In genomic region chr20:17827759-17828559, GRCh38 we compare ENCODE assay signal across 1 cellular context.
A peak's percentile ranks its signal among the peaks of the same experiment; 100 is the strongest.
TF ChIP-seq lines count a peak whose summit lies in the region.

No MANE protein-coding gene starts in this region.

TF ChIP-seq in HepG2, 621 proteins besides CTCF, POLR2A, EP300 and RAD21 (continued from another document and continues in another):
- TF ChIP-seq ZFP36L2 (CRISPR knock-in tag; IDR thresholded peaks at IDR 0.05) (no peak), ZNF83 (CRISPR knock-in tag; IDR thresholded peaks at IDR 0.05; ENCODE audit: borderline replicate concordance) (no peak), MIXL1 (CRISPR knock-in tag; IDR thresholded peaks at IDR 0.05) (no peak), ZNF567 (CRISPR knock-in tag; IDR thresholded peaks at IDR 0.05; ENCODE audit: borderline replicate concordance) (no peak), PHF20 (CRISPR knock-in tag; IDR thresholded peaks at IDR 0.05) (no peak), ZNF580 (CRISPR knock-in tag; IDR thresholded peaks at IDR 0.05; ENCODE audit: borderline replicate concordance, low read depth) (no peak), ZNF761 (CRISPR knock-in tag; conservative IDR thresholded peaks at IDR 0.05) (no peak), CEBPZ (IDR thresholded peaks at IDR 0.05; ENCODE audit: low read length) (no peak), POLR2AphosphoS5 (IDR thresholded peaks at IDR 0.05; ENCODE audit: low read depth, low read length) (no peak), TEAD3 (CRISPR knock-in tag; optimal IDR thresholded peaks at IDR 0.05; ENCODE audit: borderline replicate concordance) (peak; percentile 74), NFYC (CRISPR knock-in tag; IDR thresholded peaks at IDR 0.05) (no peak), ZNF777 (CRISPR knock-in tag; IDR thresholded peaks at IDR 0.05) (peak; percentile 51; the same call in 1 of the 2 replicates), RFXAP (CRISPR knock-in tag; IDR thresholded peaks at IDR 0.05; ENCODE audit: borderline replicate concordance) (peak; percentile 70; the same call in 1 of the 2 replicates), SMC3 (IDR thresholded peaks at IDR 0.05; ENCODE audit: low read length) (peak; percentile 5; the same call in 1 of the 2 replicates), SOX13 (IDR thresholded peaks at IDR 0.05) (no peak), SOX13 (CRISPR knock-in tag; conservative IDR thresholded peaks at IDR 0.05 in 1 of 2, IDR thresholded peaks at IDR 0.05 in 1 of 2) (peak in 1 of 2 experiments; percentile 85; a peak in 2 of 4 replicates), TSC22D2 (CRISPR knock-in tag; IDR thresholded peaks at IDR 0.05; ENCODE audit: borderline replicate concordance) (no peak), ZFP62 (CRISPR knock-in tag; IDR thresholded peaks at IDR 0.05) (no peak), ZNF598 (CRISPR knock-in tag; IDR thresholded peaks at IDR 0.05; ENCODE audit: borderline replicate concordance) (0 out of 2 replicates have a peak, but pooled peaks have one; percentile 33), ZNF460 (CRISPR knock-in tag; IDR thresholded peaks at IDR 0.05; ENCODE audit: borderline replicate concordance) (no peak), ZNF782 (CRISPR knock-in tag; IDR thresholded peaks at IDR 0.05; ENCODE audit: borderline replicate concordance) (no peak), PATZ1 (CRISPR knock-in tag; IDR thresholded peaks at IDR 0.05) (peak; percentile 20; the same call in 1 of the 2 replicates), PHF21A (CRISPR knock-in tag; IDR thresholded peaks at IDR 0.05) (peak; percentile 74; the same call in 1 of the 2 replicates), ZBTB49 (CRISPR knock-in tag; IDR thresholded peaks at IDR 0.05; ENCODE audit: borderline replicate concordance) (no peak), MEF2D (CRISPR knock-in tag; IDR thresholded peaks at IDR 0.05) (no peak)
- TF ChIP-seq, protein P1, sequence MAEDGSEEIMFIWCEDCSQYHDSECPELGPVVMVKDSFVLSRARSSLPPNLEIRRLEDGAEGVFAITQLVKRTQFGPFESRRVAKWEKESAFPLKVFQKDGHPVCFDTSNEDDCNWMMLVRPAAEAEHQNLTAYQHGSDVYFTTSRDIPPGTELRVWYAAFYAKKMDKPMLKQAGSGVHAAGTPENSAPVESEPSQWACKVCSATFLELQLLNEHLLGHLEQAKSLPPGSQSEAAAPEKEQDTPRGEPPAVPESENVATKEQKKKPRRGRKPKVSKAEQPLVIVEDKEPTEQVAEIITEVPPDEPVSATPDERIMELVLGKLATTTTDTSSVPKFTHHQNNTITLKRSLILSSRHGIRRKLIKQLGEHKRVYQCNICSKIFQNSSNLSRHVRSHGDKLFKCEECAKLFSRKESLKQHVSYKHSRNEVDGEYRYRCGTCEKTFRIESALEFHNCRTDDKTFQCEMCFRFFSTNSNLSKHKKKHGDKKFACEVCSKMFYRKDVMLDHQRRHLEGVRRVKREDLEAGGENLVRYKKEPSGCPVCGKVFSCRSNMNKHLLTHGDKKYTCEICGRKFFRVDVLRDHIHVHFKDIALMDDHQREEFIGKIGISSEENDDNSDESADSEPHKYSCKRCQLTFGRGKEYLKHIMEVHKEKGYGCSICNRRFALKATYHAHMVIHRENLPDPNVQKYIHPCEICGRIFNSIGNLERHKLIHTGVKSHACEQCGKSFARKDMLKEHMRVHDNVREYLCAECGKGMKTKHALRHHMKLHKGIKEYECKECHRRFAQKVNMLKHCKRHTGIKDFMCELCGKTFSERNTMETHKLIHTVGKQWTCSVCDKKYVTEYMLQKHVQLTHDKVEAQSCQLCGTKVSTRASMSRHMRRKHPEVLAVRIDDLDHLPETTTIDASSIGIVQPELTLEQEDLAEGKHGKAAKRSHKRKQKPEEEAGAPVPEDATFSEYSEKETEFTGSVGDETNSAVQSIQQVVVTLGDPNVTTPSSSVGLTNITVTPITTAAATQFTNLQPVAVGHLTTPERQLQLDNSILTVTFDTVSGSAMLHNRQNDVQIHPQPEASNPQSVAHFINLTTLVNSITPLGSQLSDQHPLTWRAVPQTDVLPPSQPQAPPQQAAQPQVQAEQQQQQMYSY (CRISPR knock-in tag; IDR thresholded peaks at IDR 0.05), result no peak
- TF ChIP-seq, protein P2, sequence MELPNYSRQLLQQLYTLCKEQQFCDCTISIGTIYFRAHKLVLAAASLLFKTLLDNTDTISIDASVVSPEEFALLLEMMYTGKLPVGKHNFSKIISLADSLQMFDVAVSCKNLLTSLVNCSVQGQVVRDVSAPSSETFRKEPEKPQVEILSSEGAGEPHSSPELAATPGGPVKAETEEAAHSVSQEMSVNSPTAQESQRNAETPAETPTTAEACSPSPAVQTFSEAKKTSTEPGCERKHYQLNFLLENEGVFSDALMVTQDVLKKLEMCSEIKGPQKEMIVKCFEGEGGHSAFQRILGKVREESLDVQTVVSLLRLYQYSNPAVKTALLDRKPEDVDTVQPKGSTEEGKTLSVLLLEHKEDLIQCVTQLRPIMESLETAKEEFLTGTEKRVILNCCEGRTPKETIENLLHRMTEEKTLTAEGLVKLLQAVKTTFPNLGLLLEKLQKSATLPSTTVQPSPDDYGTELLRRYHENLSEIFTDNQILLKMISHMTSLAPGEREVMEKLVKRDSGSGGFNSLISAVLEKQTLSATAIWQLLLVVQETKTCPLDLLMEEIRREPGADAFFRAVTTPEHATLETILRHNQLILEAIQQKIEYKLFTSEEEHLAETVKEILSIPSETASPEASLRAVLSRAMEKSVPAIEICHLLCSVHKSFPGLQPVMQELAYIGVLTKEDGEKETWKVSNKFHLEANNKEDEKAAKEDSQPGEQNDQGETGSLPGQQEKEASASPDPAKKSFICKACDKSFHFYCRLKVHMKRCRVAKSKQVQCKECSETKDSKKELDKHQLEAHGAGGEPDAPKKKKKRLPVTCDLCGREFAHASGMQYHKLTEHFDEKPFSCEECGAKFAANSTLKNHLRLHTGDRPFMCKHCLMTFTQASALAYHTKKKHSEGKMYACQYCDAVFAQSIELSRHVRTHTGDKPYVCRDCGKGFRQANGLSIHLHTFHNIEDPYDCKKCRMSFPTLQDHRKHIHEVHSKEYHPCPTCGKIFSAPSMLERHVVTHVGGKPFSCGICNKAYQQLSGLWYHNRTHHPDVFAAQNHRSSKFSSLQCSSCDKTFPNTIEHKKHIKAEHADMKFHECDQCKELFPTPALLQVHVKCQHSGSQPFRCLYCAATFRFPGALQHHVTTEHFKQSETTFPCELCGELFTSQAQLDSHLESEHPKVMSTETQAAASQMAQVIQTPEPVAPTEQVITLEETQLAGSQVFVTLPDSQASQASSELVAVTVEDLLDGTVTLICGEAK (IDR thresholded peaks at IDR 0.05), result no peak
- TF ChIP-seq, protein P2 (CRISPR knock-in tag; IDR thresholded peaks at IDR 0.05), result no peak
- TF ChIP-seq, protein P3, sequence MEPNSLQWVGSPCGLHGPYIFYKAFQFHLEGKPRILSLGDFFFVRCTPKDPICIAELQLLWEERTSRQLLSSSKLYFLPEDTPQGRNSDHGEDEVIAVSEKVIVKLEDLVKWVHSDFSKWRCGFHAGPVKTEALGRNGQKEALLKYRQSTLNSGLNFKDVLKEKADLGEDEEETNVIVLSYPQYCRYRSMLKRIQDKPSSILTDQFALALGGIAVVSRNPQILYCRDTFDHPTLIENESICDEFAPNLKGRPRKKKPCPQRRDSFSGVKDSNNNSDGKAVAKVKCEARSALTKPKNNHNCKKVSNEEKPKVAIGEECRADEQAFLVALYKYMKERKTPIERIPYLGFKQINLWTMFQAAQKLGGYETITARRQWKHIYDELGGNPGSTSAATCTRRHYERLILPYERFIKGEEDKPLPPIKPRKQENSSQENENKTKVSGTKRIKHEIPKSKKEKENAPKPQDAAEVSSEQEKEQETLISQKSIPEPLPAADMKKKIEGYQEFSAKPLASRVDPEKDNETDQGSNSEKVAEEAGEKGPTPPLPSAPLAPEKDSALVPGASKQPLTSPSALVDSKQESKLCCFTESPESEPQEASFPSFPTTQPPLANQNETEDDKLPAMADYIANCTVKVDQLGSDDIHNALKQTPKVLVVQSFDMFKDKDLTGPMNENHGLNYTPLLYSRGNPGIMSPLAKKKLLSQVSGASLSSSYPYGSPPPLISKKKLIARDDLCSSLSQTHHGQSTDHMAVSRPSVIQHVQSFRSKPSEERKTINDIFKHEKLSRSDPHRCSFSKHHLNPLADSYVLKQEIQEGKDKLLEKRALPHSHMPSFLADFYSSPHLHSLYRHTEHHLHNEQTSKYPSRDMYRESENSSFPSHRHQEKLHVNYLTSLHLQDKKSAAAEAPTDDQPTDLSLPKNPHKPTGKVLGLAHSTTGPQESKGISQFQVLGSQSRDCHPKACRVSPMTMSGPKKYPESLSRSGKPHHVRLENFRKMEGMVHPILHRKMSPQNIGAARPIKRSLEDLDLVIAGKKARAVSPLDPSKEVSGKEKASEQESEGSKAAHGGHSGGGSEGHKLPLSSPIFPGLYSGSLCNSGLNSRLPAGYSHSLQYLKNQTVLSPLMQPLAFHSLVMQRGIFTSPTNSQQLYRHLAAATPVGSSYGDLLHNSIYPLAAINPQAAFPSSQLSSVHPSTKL (CRISPR knock-in tag; IDR thresholded peaks at IDR 0.05), result peak; percentile 84
